22 cellular contexts compared by ENCODE assay signal in genomic region chr11:76317296-76317695, GRCh38.
"Had no signal": no experiment of that assay in that cellular context is flagged by ENCODE, and none has a peak within 500 bp of the region (broad histone marks: within the 10 kb centered on the region; RNA-seq: fewer than 3 reads in every experiment).

No MANE protein-coding gene starts in this region.

- DNase-seq: effector CD4-positive, alpha-beta T cell; endodermal cell; foreskin melanocyte; head of caudate nucleus; left colon; left ventricle myocardium superior; mammary epithelial cell; naive thymus-derived CD4-positive, alpha-beta T cell; nephron progenitor cell; stimulated activated CD4-positive, alpha-beta T cell treated with anti-CD3 and anti-CD28 coated beads, Interleukin-4, amount 100 ng/mL, for 1 hour; stimulated activated CD8-positive, alpha-beta memory T cell treated with anti-CD3 and anti-CD28 coated beads, Interleukin-4, amount 100 ng/mL, for 48 hours; stimulated activated naive CD8-positive, alpha-beta T cell treated with anti-CD3 and anti-CD28 coated beads, Interleukin-15, Interleukin-2, amounts not matched to agents 100 U/mL and 50 U/mL, for 24 hours; upper lobe of right lung had no signal

- H3K4me1 ChIP-seq: upper lobe of right lung had no signal

- H3K4me2 ChIP-seq: hepatocyte, smooth muscle cell had no signal

- H3K36me3 ChIP-seq: neutrophil, ovary, right atrium auricular region, tibial nerve, upper lobe of right lung, vagina had no signal

- H2AFZ ChIP-seq: hepatocyte had no signal

- H3K27ac ChIP-seq: coronary artery, hepatocyte, neutrophil, ovary, right atrium auricular region, tibial nerve, upper lobe of right lung, vagina had no signal

- H3K79me2 ChIP-seq: hepatocyte had no signal

- H3K9me3 ChIP-seq: neutrophil, ovary, right atrium auricular region, tibial nerve, upper lobe of right lung, vagina had no signal

- H3K4me3 ChIP-seq: coronary artery, hepatocyte, ovary, right atrium auricular region, smooth muscle cell, tibial nerve, upper lobe of right lung, vagina had no signal

- ATAC-seq: left colon; left ventricle myocardium superior; naive thymus-derived CD4-positive, alpha-beta T cell; stimulated activated effector memory CD8-positive, alpha-beta T cell treated with anti-CD3 and anti-CD28 coated beads, Interleukin-12 subunit alpha, Interleukin-12 subunit beta, amount 100 ng/mL, for 72 hours; stimulated activated naive CD8-positive, alpha-beta T cell treated with anti-CD3 and anti-CD28 coated beads, Interleukin-15, Interleukin-2, amounts not matched to agents 100 U/mL and 50 U/mL, for 24 hours; upper lobe of right lung had no signal

- H3K27me3 ChIP-seq: ovary, vagina had no signal
